ENCODE assay signal across 23 cellular contexts in the genomic region with DNA sequence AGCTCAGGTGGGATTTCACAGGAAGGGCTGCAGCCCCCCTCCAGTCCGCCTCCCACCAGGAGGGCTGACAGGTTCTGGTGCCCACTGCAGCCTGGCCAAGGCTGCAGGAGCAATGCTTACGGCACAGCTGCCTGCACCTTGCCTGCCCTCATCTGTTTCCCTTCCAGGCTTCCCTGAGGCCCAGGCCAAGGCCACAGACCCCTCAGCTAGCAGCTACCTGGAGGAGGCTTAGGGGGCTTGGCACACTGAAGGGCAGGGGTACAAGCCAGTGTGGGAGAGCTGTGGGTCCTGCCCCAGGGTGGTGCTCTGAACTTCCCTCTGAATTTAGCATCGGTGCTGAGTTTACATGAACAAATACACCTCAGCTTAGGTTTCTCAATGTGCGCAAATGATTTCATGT. TPM values are rescaled to one million over a fixed set of nuclear protein-coding genes. Genes with fewer than 3 reads are reported as not detected.
DNase-seq lines count a peak whose midpoint lies in the region; ATAC-seq and TF ChIP-seq lines count a peak whose summit lies in the region.
"Had no signal": no experiment of that assay in that cellular context is flagged by ENCODE, and none has a peak within 500 bp of the region (broad histone marks: within the 10 kb centered on the region; RNA-seq: fewer than 3 reads in every experiment).

No MANE protein-coding gene starts in this region.

- H3K36me3 ChIP-seq in left ventricle myocardium inferior (no peaks in the 10 kb centered on the region), endodermal cell (ENCODE audit: control insufficient read depth, insufficient read depth, low read length) (no peaks in the 10 kb centered on the region), neural cell (ENCODE audit: insufficient read depth, low read length) (no peaks in the 10 kb centered on the region)

- H3K4me1 ChIP-seq in left ventricle myocardium inferior (no peaks in the 10 kb centered on the region), endodermal cell (ENCODE audit: control insufficient read depth, insufficient read depth, low read length) (no peaks in the 10 kb centered on the region)

- no peak overlapping the region for H3K9ac ChIP-seq in endodermal cell (ENCODE audit: extremely low read depth, low read length, poor library complexity, severe bottlenecking)
- no peak overlapping the region for H3K9ac ChIP-seq in neural cell (ENCODE audit: low read length)

- H3K27me3 Mint-ChIP-seq in endodermal cell (ENCODE audit: insufficient read depth), result peaks cover 48% of the 10 kb centered on the region

- H3K4me3 ChIP-seq in left ventricle myocardium inferior (no peak overlapping the region), endodermal cell (ENCODE audit: low read length) (no peak overlapping the region), neural cell (ENCODE audit: low read length) (no peak overlapping the region)

- no peaks in the 10 kb centered on the region for H3K9me3 ChIP-seq in left ventricle myocardium inferior (replicated peaks)
- no peaks in the 10 kb centered on the region for H3K9me3 ChIP-seq in endodermal cell (ENCODE audit: control insufficient read depth, low read length)
- no peaks in the 10 kb centered on the region for H3K9me3 ChIP-seq in neural cell (ENCODE audit: low read length)

- H3K27ac Mint-ChIP-seq in endodermal cell, result no peak overlapping the region
- H3K27ac Mint-ChIP-seq: CD8-positive, alpha-beta memory T cell had no signal

- no peaks in the 10 kb centered on the region for H3K9me2 ChIP-seq in neural cell (ENCODE audit: insufficient read depth, low read length)

- TF ChIP-seq CTCF in left ventricle myocardium inferior (IDR thresholded peaks at IDR 0.05; ENCODE audit: borderline replicate concordance), result no peak
- no peak for TF ChIP-seq CTCF in endodermal cell (conservative IDR thresholded peaks at IDR 0.05)
- no peak for TF ChIP-seq CTCF in neural cell (IDR thresholded peaks at IDR 0.05; ENCODE audit: poor library complexity, severe bottlenecking)

- intact Hi-C loops in cardiac septum (cut with DNase I) (no loop called here), left ventricle myocardium inferior (cut with micrococcal nuclease) (no loop called here)

- ATAC-seq in HG02870 (IDR thresholded peaks at IDR 0.05; ENCODE audit: unreplicated experiment) (no peak), HG02973 (IDR thresholded peaks at IDR 0.05; ENCODE audit: unreplicated experiment) (no peak)

- no peak overlapping the region for H3K4me2 ChIP-seq in neural cell (ENCODE audit: low read length)

- H4K20me1 ChIP-seq in neural cell (ENCODE audit: insufficient read depth), result no peaks in the 10 kb centered on the region

- H3K4me1 Mint-ChIP-seq in endodermal cell, result peaks cover 3% of the 10 kb centered on the region

- H3K27ac ChIP-seq in left ventricle myocardium inferior (replicated peaks), result no peak overlapping the region
- H3K27ac ChIP-seq in endodermal cell (ENCODE audit: low read depth, low read length), result no peak overlapping the region
- peak overlapping the region; percentile 24 for H3K27ac ChIP-seq in neural cell (ENCODE audit: low read length)
- H3K27ac ChIP-seq: C4-2B, HL-60 had no signal

- H3K9me3 Mint-ChIP-seq in endodermal cell, result no peaks in the 10 kb centered on the region
- H3K9me3 Mint-ChIP-seq: CD8-positive, alpha-beta memory T cell had no signal

- WGBS in endodermal cell (ENCODE audit: insufficient coverage in 1 of 2, insufficient read length in 1 of 2), 2 experiments, result 93 to 96% methylated on average over 4 of the region's 4 CpGs

- DNase-seq in cardiac septum (ENCODE audit: low spot score) (peak; percentile 20), left ventricle myocardium inferior (no peak), endodermal cell (peak; percentile 49), NCI-H2081 treated with DMSO at 0.1 percent for 48 hours (lab: John Stamatoyannopoulos, UW) (no peak)
- DNase-seq: Calu3; CD8-positive, alpha-beta memory T cell; DMS153; H7; KBM-7; MM.1S; NCI-H1048; NCI-H1930; NCI-H226; NCI-H510A treated with DMSO at 0.1 percent for 48 hours; NCI-H774; NK-92 treated with Interleukin-12 subunit alpha and Interleukin-12 subunit beta, amount 100 ng/mL, for 24 hours had no signal

- H3K36me3 Mint-ChIP-seq in endodermal cell (ENCODE audit: low read depth), result no peaks in the 10 kb centered on the region

- H2AFZ ChIP-seq in neural cell (ENCODE audit: low read depth, low read length), result no peak overlapping the region

- TF ChIP-seq RAD21 in neural cell (conservative IDR thresholded peaks at IDR 0.05), result no peak

- H3K27me3 ChIP-seq in left ventricle myocardium inferior (ENCODE audit: low read depth), result peaks cover 96% of the 10 kb centered on the region
- H3K27me3 ChIP-seq in endodermal cell (ENCODE audit: control insufficient read depth, insufficient read depth, low read length, poor library complexity, severe bottlenecking), result peaks cover 26% of the 10 kb centered on the region
- peaks cover 5% of the 10 kb centered on the region for H3K27me3 ChIP-seq in neural cell (ENCODE audit: insufficient read depth, low read depth, low read length)

- no peak for TF ChIP-seq EP300 in neural cell (conservative IDR thresholded peaks at IDR 0.05; ENCODE audit: poor library complexity, severe bottlenecking)

- no peaks in the 10 kb centered on the region for H3K79me2 ChIP-seq in neural cell (replicated peaks; ENCODE audit: insufficient read depth, low read length)

- no peaks in the 10 kb centered on the region for H3F3A ChIP-seq in neural cell (ENCODE audit: insufficient read depth, low read length, poor library complexity, severe bottlenecking)

- no peak overlapping the region for H3K4me3 Mint-ChIP-seq in endodermal cell
- H3K4me3 Mint-ChIP-seq: CD8-positive, alpha-beta memory T cell had no signal

TF ChIP-seq in neural cell, 6 proteins besides CTCF, POLR2A, EP300 and RAD21:
- TF ChIP-seq MXI1 (conservative IDR thresholded peaks at IDR 0.05; ENCODE audit: poor library complexity, severe bottlenecking) (no peak), EZH2 (IDR thresholded peaks at IDR 0.05; ENCODE audit: borderline replicate concordance, insufficient read depth, low read length, poor library complexity, severe bottlenecking) (no peak)

RNA-seq across cellular contexts. Expression of a gene that starts 6.3 kb away (rescaled TPM):
- 2.0 TPM for total RNA-seq in cardiac septum
- 0.22 TPM for total RNA-seq in left ventricle myocardium inferior
- total RNA-seq in endodermal cell, result not detected
- polyA plus RNA-seq in endodermal cell (2013, experiment 1 of 2), result 0.11 TPM
- not detected for polyA plus RNA-seq in endodermal cell (2013, experiment 2 of 2)
- 0.32 TPM in 1 of 2 replicates, not detected in the other for polyA plus RNA-seq in neural cell
- polyA minus RNA-seq in neural cell, result not detected in 2 replicates
- total RNA-seq: CD8-positive, alpha-beta memory T cell; G401; H7; HT-29 had no signal
- polyA plus RNA-seq: CD8-positive, alpha-beta memory T cell had no signal

Comparison
In these comparisons a context has a peak if more than half of its experiments do, and no peak if none do; other contexts are left out.
1. DNase-seq: peak in cardiac septum (single experiment) and endodermal cell (single experiment); none in left ventricle myocardium inferior (single experiment) and NCI-H2081 treated with DMSO at 0.1 percent for 48 hours (single experiment).